ENCODE assay signal across 21 cellular contexts in the genomic region with DNA sequence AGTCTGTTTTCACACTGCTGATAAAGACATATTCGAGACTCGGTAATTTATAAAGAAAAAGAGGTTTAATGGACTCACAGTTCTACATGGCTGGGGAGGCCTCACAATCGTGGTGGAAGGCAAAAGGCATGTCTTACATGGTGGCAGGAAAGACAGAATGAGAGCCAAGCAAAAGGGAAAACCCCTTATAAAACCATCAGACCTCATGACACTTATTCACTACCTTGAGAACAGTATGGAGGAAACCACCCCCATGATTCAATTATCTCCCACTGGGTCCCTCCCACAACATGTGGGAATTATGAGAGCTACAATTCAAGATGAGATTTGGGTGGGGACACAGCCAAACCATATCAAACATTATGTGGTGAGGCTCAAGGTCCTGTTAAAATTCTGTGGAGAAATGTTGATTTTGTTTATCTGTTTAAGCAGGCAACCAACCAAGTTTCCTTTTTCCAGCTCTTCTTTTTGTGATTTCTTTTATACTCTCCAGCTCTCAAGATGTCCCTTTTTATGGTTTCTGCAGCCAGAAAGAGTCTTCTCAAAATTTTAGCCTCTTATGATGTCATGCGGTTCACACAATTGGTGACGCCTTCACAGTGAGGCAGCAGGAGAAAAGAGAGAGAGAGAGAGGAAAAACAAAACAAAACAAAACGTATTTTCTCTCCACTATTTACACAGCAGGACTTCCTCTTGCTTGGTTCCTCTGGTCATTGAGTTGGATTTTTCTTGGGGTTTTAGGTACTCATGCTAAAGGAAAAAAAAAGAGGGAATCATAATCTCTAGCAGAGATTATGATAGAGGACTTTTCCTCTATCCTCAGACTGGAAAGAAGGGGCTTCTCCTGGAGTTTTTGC. TPM values are rescaled to one million over a fixed set of nuclear protein-coding genes. Genes with fewer than 3 reads are reported as not detected.
A peak's percentile ranks its signal among the peaks of the same experiment; 100 is the strongest.
DNase-seq lines count a peak whose midpoint lies in the region; ATAC-seq and TF ChIP-seq lines count a peak whose summit lies in the region.
"Had no signal": no experiment of that assay in that cellular context is flagged by ENCODE, and none has a peak within 500 bp of the region (broad histone marks: within the 10 kb centered on the region; RNA-seq: fewer than 3 reads in every experiment).

No MANE protein-coding gene starts in this region.

- H3K4me1 ChIP-seq in H9 (ENCODE audit: insufficient read depth, low read length) (no peaks in the 10 kb centered on the region), hepatocyte (ENCODE audit: insufficient read depth) (no peaks in the 10 kb centered on the region), neural progenitor cell (peaks cover 10% of the 10 kb centered on the region)

- H3K9ac ChIP-seq in H9 (ENCODE audit: extremely low read depth, insufficient read length, low read length) (no peak overlapping the region), neural progenitor cell (no peak overlapping the region)

- H3K56ac ChIP-seq in H9 (ENCODE audit: insufficient read length, low read depth, low read length), result no peak overlapping the region

- H3F3A ChIP-seq in neural progenitor cell (ENCODE audit: low read depth), result no peaks in the 10 kb centered on the region

- H2AK5ac ChIP-seq in H9 (ENCODE audit: insufficient read length, low read length), result no peak overlapping the region

- peak; percentile 64 for ATAC-seq in activated T-helper 17 cell treated with anti-CD3 and anti-CD28 coated beads, Interleukin-2, amount 50 U/mL, for 72 hours (replicated peaks)

- H3K9me3 Mint-ChIP-seq in H9 (peaks cover 0 to 7% of the 10 kb centered on the region in 2 experiments; a peak in 4 of 5 replicates), neural progenitor cell (peaks cover 19% of the 10 kb centered on the region)
- H3K9me3 Mint-ChIP-seq in activated T-helper 17 cell treated with anti-CD3 and anti-CD28 coated beads, Interleukin-2, amount 50 U/mL, for 72 hours, result peaks cover 3% of the 10 kb centered on the region

- no peak overlapping the region for H2BK15ac ChIP-seq in H9 (ENCODE audit: low read depth, low read length)

- H3K4me2 ChIP-seq in H9 (ENCODE audit: insufficient read depth, insufficient read length, low read length) (no peak overlapping the region), hepatocyte (no peak overlapping the region), neural progenitor cell (peak overlapping the region; percentile 45)

- H3K27me3 Mint-ChIP-seq in H9 (ENCODE audit: low read depth), result no peaks in the 10 kb centered on the region
- H3K27me3 Mint-ChIP-seq in activated T-helper 17 cell treated with anti-CD3 and anti-CD28 coated beads, Interleukin-2, amount 50 U/mL, for 72 hours, result no peaks in the 10 kb centered on the region
- no peaks in the 10 kb centered on the region for H3K27me3 Mint-ChIP-seq in neural progenitor cell (ENCODE audit: insufficient read depth, low read depth)

- DNase-seq in H9 (no peak), hepatocyte (ENCODE audit: low spot score) (no peak), neural progenitor cell (ENCODE audit: low spot score) (no peak), epidermal melanocyte (ENCODE audit: insufficient read length, low spot score) (no peak)
- DNase-seq in activated T-cell treated with anti-CD3 and anti-CD28 coated beads, Interleukin-2, amount 50 U/mL, for 48 hours, result no peak
- DNase-seq in stimulated activated CD4-positive, alpha-beta T cell treated with anti-CD3 and anti-CD28 coated beads, Interleukin-4, amount 100 ng/mL, for 24 hours, result no peak
- DNase-seq: ACHN, AML-193, DMS 273 treated with DMSO at 0.1 percent for 48 hours, HFFc6, Karpas-422, MG63, NCI-H1092 treated with DMSO at 0.1 percent for 48 hours, NCI-H1694, NCI-H2107, NCI-H345, NCI-H69, OCI-M1, SHP77 treated with DMSO at 0.1 percent for 48 hours had no signal

- H3T11ph ChIP-seq in H9 (ENCODE audit: low read length), result no peak overlapping the region

- H3K9me2 ChIP-seq in hepatocyte (replicated peaks; ENCODE audit: insufficient read depth), result no peaks in the 10 kb centered on the region

- H3K79me2 ChIP-seq in H9 (ENCODE audit: insufficient read depth, low read length) (peaks cover 3% of the 10 kb centered on the region; the same call in 1 of the 2 replicates), hepatocyte (peaks cover 25% of the 10 kb centered on the region), neural progenitor cell (ENCODE audit: low read depth) (peaks cover 7% of the 10 kb centered on the region)

- H2BK120ac ChIP-seq in H9 (ENCODE audit: low read depth, low read length, poor library complexity, severe bottlenecking), result no peak overlapping the region

- no peak overlapping the region for H3K4ac ChIP-seq in H9 (ENCODE audit: low read depth, low read length)

- no peak overlapping the region for H2BK12ac ChIP-seq in H9 (ENCODE audit: insufficient read length, low read depth, low read length)

- H3K27ac ChIP-seq in H9 (ENCODE audit: insufficient read length, low read depth, low read length) (no peak overlapping the region), hepatocyte (peak overlapping the region; percentile 24), neural progenitor cell (peak overlapping the region; percentile 70)

- H2BK20ac ChIP-seq in H9 (ENCODE audit: low read depth, low read length, poor library complexity, severe bottlenecking), result no peak overlapping the region

- H3K36me3 ChIP-seq in hepatocyte (replicated peaks; ENCODE audit: insufficient read depth, low read depth), result no peaks in the 10 kb centered on the region
- H3K36me3 ChIP-seq in neural progenitor cell, result peaks cover 4% of the 10 kb centered on the region
- H3K36me3 ChIP-seq: MG63 had no signal

- H3K4me3 ChIP-seq in hepatocyte (no peak overlapping the region), neural progenitor cell (no peak overlapping the region)
- H3K4me3 ChIP-seq: MG63 had no signal

- no peak overlapping the region for H3K23ac ChIP-seq in H9 (ENCODE audit: insufficient read length, low read depth, low read length)

- TF ChIP-seq CTCF in H9 (conservative IDR thresholded peaks at IDR 0.05) (no peak), hepatocyte (IDR thresholded peaks at IDR 0.05; ENCODE audit: poor library complexity) (no peak), neural progenitor cell (IDR thresholded peaks at IDR 0.05) (no peak)

- H3K4me1 Mint-ChIP-seq in H9 (peaks cover 5 to 10% of the 10 kb centered on the region in 2 experiments), neural progenitor cell (no peaks in the 10 kb centered on the region)
- no peaks in the 10 kb centered on the region for H3K4me1 Mint-ChIP-seq in activated T-helper 17 cell treated with anti-CD3 and anti-CD28 coated beads, Interleukin-2, amount 50 U/mL, for 72 hours
- H3K4me1 Mint-ChIP-seq: CD14-positive monocyte had no signal

- H3K9me3 ChIP-seq in H9 (ENCODE audit: control insufficient read depth, low read depth, low read length) (no peaks in the 10 kb centered on the region), hepatocyte (ENCODE audit: low read depth) (peaks cover 7% of the 10 kb centered on the region), neural progenitor cell (ENCODE audit: low read depth) (peaks cover 9% of the 10 kb centered on the region)

- H4K91ac ChIP-seq in H9 (ENCODE audit: insufficient read length, low read depth, low read length), result no peak overlapping the region

- no peak overlapping the region for H4K5ac ChIP-seq in H9 (ENCODE audit: insufficient read length, low read depth, low read length)

- H3K14ac ChIP-seq in H9 (ENCODE audit: insufficient read depth, low read length), result no peak overlapping the region

- no CpG with 5 or more reads among the region's 6 CpGs for WGBS in H9 (ENCODE audit: extremely low coverage, insufficient read length, low lambda C conversion rate)
- 84% methylated on average over 6 of the region's 6 CpGs for whole genome bisulfite sequencing in hepatocyte (ENCODE audit: low lambda C conversion rate, missing lambda C conversion rate)

- H3K27me3 ChIP-seq in H9 (ENCODE audit: insufficient read depth, low read length) (no peaks in the 10 kb centered on the region), hepatocyte (no peaks in the 10 kb centered on the region), neural progenitor cell (no peaks in the 10 kb centered on the region)
- H3K27me3 ChIP-seq: MG63 had no signal

- H2AFZ ChIP-seq in H9 (ENCODE audit: low read length) (no peak overlapping the region), hepatocyte (no peak overlapping the region), neural progenitor cell (replicated peaks) (peak overlapping the region; percentile 34)

- H3K36me3 Mint-ChIP-seq in H9 (ENCODE audit: insufficient read depth in 1 of 3, low read depth in 3 of 3), result peaks cover 8 to 16% (median 9%) of the 10 kb centered on the region in 3 experiments
- no peaks in the 10 kb centered on the region for H3K36me3 Mint-ChIP-seq in activated T-helper 17 cell treated with anti-CD3 and anti-CD28 coated beads, Interleukin-2, amount 50 U/mL, for 72 hours (ENCODE audit: low read depth)
- peaks cover 1% of the 10 kb centered on the region for H3K36me3 Mint-ChIP-seq in neural progenitor cell
- H3K36me3 Mint-ChIP-seq: CD14-positive monocyte had no signal

- H3K27ac Mint-ChIP-seq in H9 (peak overlapping the region in 2 of 3 experiments; percentile 20 to 27; a peak in 3 of 7 replicates), neural progenitor cell (no peak overlapping the region)
- H3K27ac Mint-ChIP-seq in activated T-helper 17 cell treated with anti-CD3 and anti-CD28 coated beads, Interleukin-2, amount 50 U/mL, for 72 hours, result no peak overlapping the region
- H3K27ac Mint-ChIP-seq: HFFc6 had no signal

- no peak overlapping the region for H3K4me3 Mint-ChIP-seq in H9
- no peak overlapping the region for H3K4me3 Mint-ChIP-seq in activated T-helper 17 cell treated with anti-CD3 and anti-CD28 coated beads, Interleukin-2, amount 50 U/mL, for 72 hours
- H3K4me3 Mint-ChIP-seq in neural progenitor cell, result no peak overlapping the region
- H3K4me3 Mint-ChIP-seq: CD14-positive monocyte, HFFc6 had no signal

- no peak overlapping the region for H2BK5ac ChIP-seq in H9 (ENCODE audit: insufficient read length, low read length)

- H3K18ac ChIP-seq in H9 (ENCODE audit: insufficient read length, low read depth, low read length), result no peak overlapping the region

- no peaks in the 10 kb centered on the region for H4K20me1 ChIP-seq in H9 (ENCODE audit: control insufficient read depth, insufficient read depth, insufficient read length)
- H4K20me1 ChIP-seq in hepatocyte (ENCODE audit: insufficient read depth, poor library complexity, severe bottlenecking), result no peaks in the 10 kb centered on the region
- H4K20me1 ChIP-seq in neural progenitor cell (ENCODE audit: low read depth), result no peaks in the 10 kb centered on the region

- H3K23me2 ChIP-seq in H9 (ENCODE audit: insufficient read length, low read depth, low read length, poor library complexity, severe bottlenecking), result no peaks in the 10 kb centered on the region

- no peak overlapping the region for H4K8ac ChIP-seq in H9 (replicated peaks; ENCODE audit: insufficient read length, low read depth, low read length)

- no peaks in the 10 kb centered on the region for H3K79me1 ChIP-seq in H9 (ENCODE audit: insufficient read depth, low read depth, low read length, poor library complexity, severe bottlenecking)

RNA-seq across cellular contexts. Expression of gene AIG1, which starts 18.0 kb away (rescaled TPM):
- total RNA-seq in H9 (2021), result 43.3 and 44.6 TPM in 2 replicates
- total RNA-seq in activated T-helper 17 cell treated with anti-CD3 and anti-CD28 coated beads, Interleukin-2, amount 50 U/mL, for 72 hours, result 10 to 100 TPM; 12.0 to 18.1 TPM
- 102 and 103 TPM in 2 replicates for total RNA-seq in hepatocyte
- polyA plus RNA-seq in hepatocyte, result 75.8 and 92.8 TPM in 2 replicates
- 25.2 and 37.1 TPM in 2 replicates for total RNA-seq in neural progenitor cell (ENCODE audit: low replicate concordance)

Comparison
In these comparisons a context has a peak if more than half of its experiments do, and no peak if none do; other contexts are left out.
1. H3K27ac Mint-ChIP-seq: peak in H9 (2 of 3); none in activated T-helper 17 cell treated with anti-CD3 and anti-CD28 coated beads, Interleukin-2, amount 50 U/mL, for 72 hours (single experiment) and neural progenitor cell (single experiment).